ENCODE assay signal across 8 cellular contexts in genomic region chr14:74019408-74019714, GRCh38. TPM values are rescaled to one million over a fixed set of nuclear protein-coding genes. Genes with fewer than 3 reads are reported as not detected.
A peak's percentile ranks its signal among the peaks of the same experiment; 100 is the strongest.
DNase-seq lines count a peak whose midpoint lies in the region; ATAC-seq and TF ChIP-seq lines count a peak whose summit lies in the region.

No MANE protein-coding gene starts in this region.

- POLR2A ChIA-PET in OCI-LY7 (lab: Charles Lee), result no interaction called here

- intact Hi-C loops in OCI-LY7 (cut with micrococcal nuclease; ENCODE audit: unreplicated experiment), result loop anchor here (2.0 to 5.0 kb wide), 3 partner anchors 65 to 132 kb away; partner anchors contain the start of genes ALDH6A1, COQ6, FAM161B and LIN52

- H3K4me2 ChIP-seq in OCI-LY7 (ENCODE audit: low read length) (peak overlapping the region; percentile 88), parathyroid adenoma (ENCODE audit: low read length) (peak overlapping the region; percentile 99)

- H3K36me3 ChIP-seq in GM06990 (ENCODE audit: control insufficient read depth, insufficient read depth, low read length) (no peaks in the 10 kb centered on the region), OCI-LY7 (ENCODE audit: insufficient read depth, low read length) (no peaks in the 10 kb centered on the region), parathyroid adenoma (ENCODE audit: control insufficient read depth, insufficient read depth, low read length) (no peaks in the 10 kb centered on the region)

- H3K9me3 ChIP-seq in OCI-LY7 (ENCODE audit: low read length) (no peaks in the 10 kb centered on the region), parathyroid adenoma (ENCODE audit: control insufficient read depth, low read length) (no peaks in the 10 kb centered on the region)

- BruUV-seq in OCI-LY7 (replicated peaks; lab: Mats Ljungman, UMichigan), result TSS peak; percentile 67

- H2AFZ ChIP-seq in OCI-LY7 (ENCODE audit: low read length) (peak overlapping the region; percentile 78), parathyroid adenoma (peak overlapping the region; percentile 88)

- H4K20me1 ChIP-seq in OCI-LY7 (ENCODE audit: insufficient read depth, low read length), result no peaks in the 10 kb centered on the region

- ATAC-seq in GM21515 (IDR thresholded peaks at IDR 0.05; ENCODE audit: unreplicated experiment), result no peak

- H3K4me1 ChIP-seq in OCI-LY7 (ENCODE audit: insufficient read depth, low read length, poor library complexity, severe bottlenecking) (peaks cover 3% of the 10 kb centered on the region), parathyroid adenoma (no peaks in the 10 kb centered on the region)

- no peak overlapping the region for H3K9ac ChIP-seq in parathyroid adenoma

- H3K9me2 ChIP-seq in OCI-LY7 (ENCODE audit: insufficient read depth, low read length), result no peaks in the 10 kb centered on the region

- TF ChIP-seq CTCF in GM06990 (IDR thresholded peaks at IDR 0.05; ENCODE audit: insufficient read depth, low read length, poor library complexity, severe bottlenecking) (no peak), OCI-LY7 (conservative IDR thresholded peaks at IDR 0.05; ENCODE audit: low read length) (no peak), epithelial cell of esophagus (IDR thresholded peaks at IDR 0.05; ENCODE audit: insufficient read depth, low read depth, low read length, missing control alignments) (no peak), parathyroid adenoma (IDR thresholded peaks at IDR 0.05) (no peak)

- CTCF ChIA-PET in OCI-LY7 (lab: Charles Lee; ENCODE audit: unreplicated experiment), result no interaction called here

- DNase-seq in GM06990 (ENCODE audit: extremely low read depth, insufficient read length), result no peak
- DNase-seq in OCI-LY7 (ENCODE audit: low spot score), result no peak
- DNase-seq in epithelial cell of esophagus (ENCODE audit: low read depth), result no peak
- no peak for DNase-seq in ecto neural progenitor cell (ENCODE audit: low spot score)
- DNase-seq in NCI-H748 treated with DMSO at 0.1 percent for 48 hours (lab: John Stamatoyannopoulos, UW), result no peak
- DNase-seq in activated CD8-positive, alpha-beta memory T cell treated with anti-CD3 and anti-CD28 coated beads, Interleukin-2, amount 50 U/mL, for 48 hours, result no peak

- H3K27ac ChIP-seq in OCI-LY7 (ENCODE audit: low read depth, low read length, poor library complexity, severe bottlenecking) (no peak overlapping the region), parathyroid adenoma (peak overlapping the region; percentile 80)

- H3K4me3 ChIP-seq in GM06990 (replicated peaks; ENCODE audit: low read depth, low read length) (peak overlapping the region; percentile 64), OCI-LY7 (ENCODE audit: low read depth, low read length, poor library complexity, severe bottlenecking) (peak overlapping the region; percentile 86), epithelial cell of esophagus (ENCODE audit: low read length) (peak overlapping the region; percentile 70), parathyroid adenoma (ENCODE audit: low read depth, low read length) (peak overlapping the region; percentile 82)

- H3K79me2 ChIP-seq in OCI-LY7 (ENCODE audit: insufficient read depth, low read depth, low read length) (no peaks in the 10 kb centered on the region), parathyroid adenoma (no peaks in the 10 kb centered on the region)

- H3K27me3 ChIP-seq in GM06990 (replicated peaks; ENCODE audit: control insufficient read depth, insufficient read depth, low read length) (no peaks in the 10 kb centered on the region), parathyroid adenoma (ENCODE audit: control insufficient read depth, insufficient read depth, low read length) (no peaks in the 10 kb centered on the region)

RNA-seq across cellular contexts. Expression of gene BBOF1, which starts 0.2 kb away (rescaled TPM):
- 1.7 and 2.9 TPM in 2 replicates for total RNA-seq in OCI-LY7 (2014; rRNA removed; shearing (Covaris generic))
- total RNA-seq in OCI-LY7 (2022), result 3.2 and 3.9 TPM in 2 replicates

RNA-seq across cellular contexts. Expression of gene ENTPD5, which starts 0.3 kb away (rescaled TPM):
- 7.5 and 7.8 TPM in 2 replicates for total RNA-seq in OCI-LY7 (2014; rRNA removed; shearing (Covaris generic))
- total RNA-seq in OCI-LY7 (2022), result 18.1 and 20.8 TPM in 2 replicates
